In genomic region chr14:102568115-102568614, GRCh38 we compare ENCODE assay signal across 8 cellular contexts.
DNase-seq lines count a peak whose midpoint lies in the region; ATAC-seq lines count a peak whose summit lies in the region.

No MANE protein-coding gene starts in this region.

- peak overlapping the region; percentile 23 for H3K4me3 Mint-ChIP-seq in central memory CD8-positive, alpha-beta T cell

- DNase-seq in GDM1 (lab: John Stamatoyannopoulos, UW), result peak; percentile 19
- DNase-seq in T follicular helper cell (ENCODE audit: low read depth), result peak; percentile 15
- DNase-seq in central memory CD8-positive, alpha-beta T cell (ENCODE audit: low spot score in 2 of 2), result no peak
- peak; percentile 18 to 44 for DNase-seq in stimulated activated CD4-positive, alpha-beta T cell treated with anti-CD3 and anti-CD28 coated beads, Interleukin-12 subunit alpha, Interleukin-12 subunit beta, amount 100 ng/mL, for 24 hours (ENCODE audit: low read depth in 2 of 2)
- DNase-seq in amniotic stem cell (lab: John Stamatoyannopoulos, UW), result no peak

- H3K27me3 Mint-ChIP-seq in central memory CD8-positive, alpha-beta T cell, result peaks cover 1% of the 10 kb centered on the region

- H3K9me3 Mint-ChIP-seq in central memory CD8-positive, alpha-beta T cell, result no peaks in the 10 kb centered on the region

- H3K36me3 Mint-ChIP-seq in central memory CD8-positive, alpha-beta T cell (ENCODE audit: insufficient read depth), result no peaks in the 10 kb centered on the region

- H3K4me1 Mint-ChIP-seq in central memory CD8-positive, alpha-beta T cell, result peaks cover 8% of the 10 kb centered on the region

- ATAC-seq in central memory CD8-positive, alpha-beta T cell (replicated peaks; ENCODE audit: extremely low read depth, poor library complexity, severe bottlenecking), result peak; percentile 54
- ATAC-seq in HG03280 (IDR thresholded peaks at IDR 0.05; ENCODE audit: unreplicated experiment), result no peak
- ATAC-seq in GM21576 (IDR thresholded peaks at IDR 0.05; ENCODE audit: unreplicated experiment), result no peak
- no peak for ATAC-seq in HG03354 (IDR thresholded peaks at IDR 0.05; ENCODE audit: poor library complexity, severe bottlenecking, unreplicated experiment)

- no peak overlapping the region for H3K27ac Mint-ChIP-seq in central memory CD8-positive, alpha-beta T cell (ENCODE audit: low read depth)

Comparison
In these comparisons a context has a peak if more than half of its experiments do, and no peak if none do; other contexts are left out.
1. DNase-seq: peak in GDM1 (single experiment), T follicular helper cell (single experiment) and stimulated activated CD4-positive, alpha-beta T cell treated with anti-CD3 and anti-CD28 coated beads, Interleukin-12 subunit alpha, Interleukin-12 subunit beta, amount 100 ng/mL, for 24 hours (2 of 2); none in central memory CD8-positive, alpha-beta T cell (0 of 2) and amniotic stem cell (single experiment).